Comparison of ENCODE assay signal across 19 cellular contexts in the genomic region with DNA sequence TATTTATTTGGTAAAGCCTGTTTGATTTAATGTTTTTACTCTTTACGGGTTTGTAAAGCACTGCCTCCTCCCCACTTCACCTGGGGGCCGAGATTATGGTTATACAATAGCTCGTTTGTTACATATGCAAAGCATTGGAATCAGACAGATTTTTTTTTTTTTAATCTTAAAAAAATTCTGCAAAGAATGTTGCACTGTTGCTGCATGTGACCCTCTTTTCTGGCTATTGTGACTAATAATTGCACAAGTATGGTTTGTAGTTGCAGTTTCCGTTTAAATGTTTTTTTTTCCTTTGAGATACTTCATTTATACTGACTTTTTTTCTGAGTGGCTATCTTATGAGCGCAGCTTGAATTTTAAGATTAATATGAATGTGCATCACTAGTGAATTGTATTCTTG.
"Had no signal": no experiment of that assay in that cellular context is flagged by ENCODE, and none has a peak within 500 bp of the region (broad histone marks: within the 10 kb centered on the region; RNA-seq: fewer than 3 reads in every experiment).

No MANE protein-coding gene starts in this region.

- H3K9me3 Mint-ChIP-seq: dendritic cell treated with granulocyte-macrophage colony-stimulating factor and Interleukin-4, amounts not matched to agents 40 ng/mL and 50 ng/mL, for 4 days; stimulated activated naive CD8-positive, alpha-beta T cell treated with anti-CD3 and anti-CD28 coated beads, Interleukin-15, Interleukin-2, amounts not matched to agents 100 ng/mL and 50 ng/mL, for 24 hours had no signal

- H3K27me3 Mint-ChIP-seq: activated naive CD8-positive, alpha-beta T cell treated with anti-CD3 and anti-CD28 coated beads for 36 hours; dendritic cell treated with granulocyte-macrophage colony-stimulating factor and Interleukin-4, amounts not matched to agents 40 ng/mL and 50 ng/mL, for 4 days; naive thymus-derived CD8-positive, alpha-beta T cell; stimulated activated naive CD8-positive, alpha-beta T cell treated with anti-CD3 and anti-CD28 coated beads, Interleukin-15, Interleukin-2, amounts not matched to agents 100 ng/mL and 50 ng/mL, for 24 hours had no signal

- H3K4me3 ChIP-seq: ovary, psoas muscle, right atrium auricular region, thyroid gland had no signal

- H3K36me3 ChIP-seq: ovary, right atrium auricular region, thyroid gland had no signal

- H3K9me3 ChIP-seq: ovary, psoas muscle, right atrium auricular region, SK-N-SH, thyroid gland had no signal

- H3K4me1 ChIP-seq: foreskin keratinocyte, psoas muscle had no signal

- DNase-seq: activated CD4-positive, alpha-beta T cell treated with anti-CD3 and anti-CD28 coated beads, Interleukin-2, amount 50 U/mL, for 1 hour; activated CD4-positive, CD25-positive, alpha-beta regulatory T cell treated with anti-CD3 and anti-CD28 coated beads, Interleukin-2, amount 50 U/mL, for 72 hours; activated naive CD4-positive, alpha-beta T cell; activated naive CD8-positive, alpha-beta T cell treated with anti-CD3 and anti-CD28 coated beads for 36 hours; amygdala; effector CD8-positive, alpha-beta T cell; foreskin keratinocyte; naive thymus-derived CD8-positive, alpha-beta T cell; ovary; psoas muscle; stimulated activated CD4-positive, alpha-beta T cell treated with anti-CD3 and anti-CD28 coated beads, Interleukin-4, amount 100 ng/mL, for 24 hours; substantia nigra; thyroid gland had no signal

- H3K9ac ChIP-seq: SK-N-SH had no signal

- ATAC-seq: left lobe of liver; naive thymus-derived CD8-positive, alpha-beta T cell; psoas muscle had no signal

- H3K27ac Mint-ChIP-seq: activated naive CD8-positive, alpha-beta T cell treated with anti-CD3 and anti-CD28 coated beads for 36 hours; dendritic cell treated with granulocyte-macrophage colony-stimulating factor and Interleukin-4, amounts not matched to agents 40 ng/mL and 50 ng/mL, for 4 days; mesothelial cell of epicardium; stimulated activated naive CD8-positive, alpha-beta T cell treated with anti-CD3 and anti-CD28 coated beads, Interleukin-15, Interleukin-2, amounts not matched to agents 100 ng/mL and 50 ng/mL, for 24 hours had no signal

- H3K4me3 Mint-ChIP-seq: activated naive CD8-positive, alpha-beta T cell treated with anti-CD3 and anti-CD28 coated beads for 36 hours; dendritic cell treated with granulocyte-macrophage colony-stimulating factor and Interleukin-4, amounts not matched to agents 40 ng/mL and 50 ng/mL, for 4 days; mesothelial cell of epicardium; naive thymus-derived CD8-positive, alpha-beta T cell; stimulated activated naive CD8-positive, alpha-beta T cell treated with anti-CD3 and anti-CD28 coated beads, Interleukin-15, Interleukin-2, amounts not matched to agents 100 ng/mL and 50 ng/mL, for 24 hours had no signal

- H3K27me3 ChIP-seq: foreskin keratinocyte, ovary, right atrium auricular region, thyroid gland had no signal

- H3K4me2 ChIP-seq: SK-N-SH had no signal

- H3K27ac ChIP-seq: foreskin keratinocyte, ovary, psoas muscle, right atrium auricular region, thyroid gland had no signal

- H3K4me1 Mint-ChIP-seq: mesothelial cell of epicardium had no signal
